18 cellular contexts compared by ENCODE assay signal in the genomic region with DNA sequence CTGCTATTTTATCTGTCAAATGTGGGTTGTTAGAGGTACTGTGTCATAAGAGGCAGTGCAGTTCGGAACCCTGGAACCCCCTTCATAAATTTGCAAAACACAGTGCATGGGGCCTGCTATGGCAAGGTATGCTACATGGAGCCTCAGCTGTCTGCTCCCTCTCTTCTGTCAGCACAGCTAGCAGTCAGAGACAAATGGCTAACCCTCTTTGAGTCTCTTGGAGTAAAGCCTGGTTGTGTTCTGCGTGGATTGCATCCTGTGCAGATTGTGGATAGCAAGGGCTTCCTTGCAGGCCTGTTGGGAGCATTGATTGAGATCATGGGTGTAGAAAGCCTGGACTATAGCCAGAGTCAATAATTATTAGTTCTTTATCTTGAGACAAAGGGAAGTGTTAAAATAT.
"Had no signal": no experiment of that assay in that cellular context is flagged by ENCODE, and none has a peak within 500 bp of the region (broad histone marks: within the 10 kb centered on the region; RNA-seq: fewer than 3 reads in every experiment).

No MANE protein-coding gene starts in this region.

- DNase-seq: effector memory CD4-positive, alpha-beta T cell; islet precursor cell; left lung; mesenchymal stem cell; naive B cell; posterior cingulate gyrus; right lobe of liver; spleen; stimulated activated CD4-positive, alpha-beta T cell treated with anti-CD3 and anti-CD28 coated beads, Interleukin-15, amount 100 ng/mL, for 24 hours; stimulated activated CD4-positive, alpha-beta T cell treated with anti-CD3 and anti-CD28 coated beads, Interleukin-1b, Interleukin-23, amount 100 ng/mL, for 48 hours; stimulated activated CD4-positive, alpha-beta T cell treated with anti-CD3 and anti-CD28 coated beads, Interleukin-4, amount 100 ng/mL, for 24 hours; tibial artery; upper lobe of left lung; uterus had no signal

- H3K27ac ChIP-seq: left lung, neutrophil, right lobe of liver, spleen, tibial artery, upper lobe of left lung, uterus had no signal

- ATAC-seq: esophagus mucosa; left lung; stimulated activated memory B cell treated with anti-CD40 and anti-IgM and Interleukin-4, amounts not matched to agents 10 μg/mL and 1 μg/mL and 100 μg/mL, for 72 hours had no signal

- H3K4me3 Mint-ChIP-seq: naive B cell; stimulated activated memory B cell treated with anti-CD40 and anti-IgM and Interleukin-4, amounts not matched to agents 10 μg/mL and 1 μg/mL and 100 μg/mL, for 72 hours; stimulated activated naive CD8-positive, alpha-beta T cell treated with anti-CD3 and anti-CD28 coated beads, Interleukin-15, Interleukin-2, amounts not matched to agents 100 ng/mL and 50 ng/mL, for 24 hours had no signal

- H3K9me3 Mint-ChIP-seq: naive B cell; stimulated activated memory B cell treated with anti-CD40 and anti-IgM and Interleukin-4, amounts not matched to agents 10 μg/mL and 1 μg/mL and 100 μg/mL, for 72 hours; stimulated activated naive CD8-positive, alpha-beta T cell treated with anti-CD3 and anti-CD28 coated beads, Interleukin-15, Interleukin-2, amounts not matched to agents 100 ng/mL and 50 ng/mL, for 24 hours had no signal

- H3K27ac Mint-ChIP-seq: stimulated activated memory B cell treated with anti-CD40 and anti-IgM and Interleukin-4, amounts not matched to agents 10 μg/mL and 1 μg/mL and 100 μg/mL, for 72 hours; stimulated activated naive CD8-positive, alpha-beta T cell treated with anti-CD3 and anti-CD28 coated beads, Interleukin-15, Interleukin-2, amounts not matched to agents 100 ng/mL and 50 ng/mL, for 24 hours had no signal

- H3K27me3 Mint-ChIP-seq: naive B cell; stimulated activated memory B cell treated with anti-CD40 and anti-IgM and Interleukin-4, amounts not matched to agents 10 μg/mL and 1 μg/mL and 100 μg/mL, for 72 hours; stimulated activated naive CD8-positive, alpha-beta T cell treated with anti-CD3 and anti-CD28 coated beads, Interleukin-15, Interleukin-2, amounts not matched to agents 100 ng/mL and 50 ng/mL, for 24 hours had no signal

- H3K36me3 Mint-ChIP-seq: naive B cell; stimulated activated memory B cell treated with anti-CD40 and anti-IgM and Interleukin-4, amounts not matched to agents 10 μg/mL and 1 μg/mL and 100 μg/mL, for 72 hours had no signal
